ENCODE assay signal across 26 cellular contexts in the genomic region with DNA sequence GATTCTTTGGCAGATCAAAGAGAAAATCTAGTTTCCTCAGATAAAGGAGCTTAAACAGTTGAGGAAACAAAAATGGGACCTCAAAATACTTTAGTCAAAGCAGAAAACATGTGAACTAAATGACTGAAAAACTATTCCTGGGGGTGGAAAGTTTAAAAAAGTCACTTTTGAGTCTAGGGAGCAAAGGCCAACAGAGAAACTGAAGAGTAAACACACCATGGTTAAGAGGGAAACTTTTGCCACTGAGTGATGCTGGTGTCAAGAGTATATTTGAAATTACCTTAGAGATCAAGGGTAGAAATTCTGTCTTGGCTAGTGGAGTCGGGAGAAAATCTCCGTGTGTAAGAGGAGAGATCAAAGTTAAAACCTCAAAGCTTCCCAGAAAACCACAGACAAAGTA.
"Had no signal": no experiment of that assay in that cellular context is flagged by ENCODE, and none has a peak within 500 bp of the region (broad histone marks: within the 10 kb centered on the region; RNA-seq: fewer than 3 reads in every experiment).

No MANE protein-coding gene starts in this region.

- H3K36me3 Mint-ChIP-seq: activated CD8-positive, alpha-beta memory T cell treated with anti-CD3 and anti-CD28 coated beads, Interleukin-2, amount 10 ng/mL, durations not matched to agents 7 days and 5 days; activated naive CD4-positive, alpha-beta T cell treated with anti-CD3 and anti-CD28 coated beads, Interleukin-2, amount 10 ng/mL, durations not matched to agents 7 days and 5 days; activated naive CD8-positive, alpha-beta T cell treated with anti-CD3 and anti-CD28 coated beads, Interleukin-2, amount 10 ng/mL, durations not matched to agents 7 days and 5 days; stimulated activated memory B cell treated with anti-CD40 and anti-IgM and Interleukin-4, amounts not matched to agents 10 μg/mL and 1 μg/mL and 100 μg/mL, for 72 hours had no signal

- H3K9me3 ChIP-seq: esophagus muscularis mucosa, left ventricle myocardium inferior, mucosa of descending colon, sigmoid colon, upper lobe of left lung, vagina had no signal

- H3K4me1 ChIP-seq: esophagus muscularis mucosa, left ventricle myocardium inferior, sigmoid colon, upper lobe of left lung, vagina had no signal

- H3K27ac ChIP-seq: esophagus muscularis mucosa, left ventricle myocardium inferior, sigmoid colon, upper lobe of left lung, vagina had no signal

- H3K4me3 ChIP-seq: esophagus muscularis mucosa, left ventricle myocardium inferior, mucosa of descending colon, sigmoid colon, upper lobe of left lung, vagina had no signal

- H3K27ac Mint-ChIP-seq: activated CD4-positive, alpha-beta T cell treated with anti-CD3 and anti-CD28 coated beads for 36 hours; activated CD8-positive, alpha-beta memory T cell treated with anti-CD3 and anti-CD28 coated beads, Interleukin-2, amount 10 ng/mL, durations not matched to agents 7 days and 5 days; activated CD8-positive, alpha-beta T cell treated with anti-CD3 and anti-CD28 coated beads, Interleukin-2, amount 10 ng/mL, durations not matched to agents 7 days and 5 days; activated naive CD4-positive, alpha-beta T cell treated with anti-CD3 and anti-CD28 coated beads, Interleukin-2, amount 10 ng/mL, durations not matched to agents 7 days and 5 days; activated naive CD8-positive, alpha-beta T cell treated with anti-CD3 and anti-CD28 coated beads, Interleukin-2, amount 10 ng/mL, durations not matched to agents 7 days and 5 days; endodermal cell; nephron; stimulated activated memory B cell treated with anti-CD40 and anti-IgM and Interleukin-4, amounts not matched to agents 10 μg/mL and 1 μg/mL and 100 μg/mL, for 72 hours; stimulated activated naive CD8-positive, alpha-beta T cell treated with anti-CD3 and anti-CD28 coated beads, Interleukin-15, amount 100 ng/mL, for 72 hours had no signal

- H3K4me1 Mint-ChIP-seq: activated CD4-positive, alpha-beta T cell treated with anti-CD3 and anti-CD28 coated beads for 36 hours; activated CD8-positive, alpha-beta memory T cell treated with anti-CD3 and anti-CD28 coated beads, Interleukin-2, amount 10 ng/mL, durations not matched to agents 7 days and 5 days; activated naive CD4-positive, alpha-beta T cell treated with anti-CD3 and anti-CD28 coated beads, Interleukin-2, amount 10 ng/mL, durations not matched to agents 7 days and 5 days; activated naive CD8-positive, alpha-beta T cell treated with anti-CD3 and anti-CD28 coated beads, Interleukin-2, amount 10 ng/mL, durations not matched to agents 7 days and 5 days; nephron; stimulated activated memory B cell treated with anti-CD40 and anti-IgM and Interleukin-4, amounts not matched to agents 10 μg/mL and 1 μg/mL and 100 μg/mL, for 72 hours; stimulated activated naive CD8-positive, alpha-beta T cell treated with anti-CD3 and anti-CD28 coated beads, Interleukin-15, amount 100 ng/mL, for 72 hours had no signal

- H3K27me3 ChIP-seq: esophagus muscularis mucosa, sigmoid colon, upper lobe of left lung, vagina had no signal

- H3K27me3 Mint-ChIP-seq: activated CD4-positive, alpha-beta T cell treated with anti-CD3 and anti-CD28 coated beads for 36 hours; activated CD8-positive, alpha-beta memory T cell treated with anti-CD3 and anti-CD28 coated beads, Interleukin-2, amount 10 ng/mL, durations not matched to agents 7 days and 5 days; activated naive CD4-positive, alpha-beta T cell treated with anti-CD3 and anti-CD28 coated beads, Interleukin-2, amount 10 ng/mL, durations not matched to agents 7 days and 5 days; activated naive CD8-positive, alpha-beta T cell treated with anti-CD3 and anti-CD28 coated beads, Interleukin-2, amount 10 ng/mL, durations not matched to agents 7 days and 5 days; stimulated activated memory B cell treated with anti-CD40 and anti-IgM and Interleukin-4, amounts not matched to agents 10 μg/mL and 1 μg/mL and 100 μg/mL, for 72 hours; stimulated activated naive CD8-positive, alpha-beta T cell treated with anti-CD3 and anti-CD28 coated beads, Interleukin-15, amount 100 ng/mL, for 72 hours had no signal

- H3K36me3 ChIP-seq: esophagus muscularis mucosa, left ventricle myocardium inferior, sigmoid colon, upper lobe of left lung, vagina had no signal

- H3K4me3 Mint-ChIP-seq: activated CD4-positive, alpha-beta T cell treated with anti-CD3 and anti-CD28 coated beads for 36 hours; activated CD8-positive, alpha-beta memory T cell treated with anti-CD3 and anti-CD28 coated beads, Interleukin-2, amount 10 ng/mL, durations not matched to agents 7 days and 5 days; activated CD8-positive, alpha-beta T cell treated with anti-CD3 and anti-CD28 coated beads, Interleukin-2, amount 10 ng/mL, durations not matched to agents 7 days and 5 days; activated naive CD4-positive, alpha-beta T cell treated with anti-CD3 and anti-CD28 coated beads, Interleukin-2, amount 10 ng/mL, durations not matched to agents 7 days and 5 days; activated naive CD8-positive, alpha-beta T cell treated with anti-CD3 and anti-CD28 coated beads, Interleukin-2, amount 10 ng/mL, durations not matched to agents 7 days and 5 days; endodermal cell; nephron; stimulated activated memory B cell treated with anti-CD40 and anti-IgM and Interleukin-4, amounts not matched to agents 10 μg/mL and 1 μg/mL and 100 μg/mL, for 72 hours; stimulated activated naive CD8-positive, alpha-beta T cell treated with anti-CD3 and anti-CD28 coated beads, Interleukin-15, amount 100 ng/mL, for 72 hours had no signal

- DNase-seq: activated CD4-positive, alpha-beta T cell treated with anti-CD3 and anti-CD28 coated beads for 36 hours; activated CD4-positive, CD25-positive, alpha-beta regulatory T cell; activated CD8-positive, alpha-beta memory T cell treated with anti-CD3 and anti-CD28 coated beads, Interleukin-2, amount 10 ng/mL, durations not matched to agents 7 days and 5 days; activated CD8-positive, alpha-beta T cell treated with anti-CD3 and anti-CD28 coated beads, Interleukin-2, amount 10 ng/mL, durations not matched to agents 7 days and 5 days; activated gamma-delta T cell; activated naive CD4-positive, alpha-beta T cell treated with anti-CD3 and anti-CD28 coated beads, Interleukin-2, amount 10 ng/mL, durations not matched to agents 7 days and 5 days; activated naive CD8-positive, alpha-beta T cell treated with anti-CD3 and anti-CD28 coated beads, Interleukin-2, amount 10 ng/mL, durations not matched to agents 7 days and 5 days; amniotic stem cell; caudate nucleus; endodermal cell; foreskin melanocyte; left ventricle myocardium inferior; mucosa of descending colon; retina; sigmoid colon; small intestine; stimulated activated CD4-positive, alpha-beta T cell treated with anti-CD3 and anti-CD28 coated beads, Interleukin-1b, Interleukin-23, amount 100 ng/mL, for 48 hours; stimulated activated CD4-positive, alpha-beta T cell treated with anti-CD3 and anti-CD28 coated beads, Interleukin-4, amount 100 ng/mL, for 4 hours; stimulated activated CD8-positive, alpha-beta memory T cell treated with anti-CD3 and anti-CD28 coated beads, Interleukin-4, amount 100 ng/mL, for 48 hours; stimulated activated naive CD8-positive, alpha-beta T cell treated with anti-CD3 and anti-CD28 coated beads, Interleukin-15, amount 100 ng/mL, for 72 hours; substantia nigra; upper lobe of left lung had no signal

- H3K9me3 Mint-ChIP-seq: activated naive CD8-positive, alpha-beta T cell treated with anti-CD3 and anti-CD28 coated beads, Interleukin-2, amount 10 ng/mL, durations not matched to agents 7 days and 5 days; endodermal cell; stimulated activated memory B cell treated with anti-CD40 and anti-IgM and Interleukin-4, amounts not matched to agents 10 μg/mL and 1 μg/mL and 100 μg/mL, for 72 hours had no signal

- ATAC-seq: activated CD4-positive, alpha-beta T cell treated with anti-CD3 and anti-CD28 coated beads for 36 hours; activated CD8-positive, alpha-beta memory T cell treated with anti-CD3 and anti-CD28 coated beads, Interleukin-2, amount 10 ng/mL, durations not matched to agents 7 days and 5 days; activated CD8-positive, alpha-beta T cell treated with anti-CD3 and anti-CD28 coated beads, Interleukin-2, amount 10 ng/mL, durations not matched to agents 7 days and 5 days; mucosa of descending colon; stimulated activated memory B cell treated with anti-CD40 and anti-IgM and Interleukin-4, amounts not matched to agents 10 μg/mL and 1 μg/mL and 100 μg/mL, for 72 hours; stimulated activated naive CD8-positive, alpha-beta T cell treated with anti-CD3 and anti-CD28 coated beads, Interleukin-15, amount 100 ng/mL, for 72 hours had no signal
